ENCODE assay signal across 9 cellular contexts in genomic region chr7:121872831-121873764, GRCh38. TPM values are rescaled to one million over a fixed set of nuclear protein-coding genes. Genes with fewer than 3 reads are reported as not detected.
DNase-seq lines count a peak whose midpoint lies in the region; ATAC-seq and TF ChIP-seq lines count a peak whose summit lies in the region.
"Had no signal": no experiment of that assay in that cellular context is flagged by ENCODE, and none has a peak within 500 bp of the region (broad histone marks: within the 10 kb centered on the region; RNA-seq: fewer than 3 reads in every experiment).

PTPRZ1 (plus strand) TSS chr7:121873161; CDS start chr7:121873500, 339 bp downstream.

- CTCF ChIA-PET in activated naive CD4-positive, alpha-beta T cell treated with anti-CD3 and anti-CD28 coated beads, Interleukin-2, amount 10 ng/mL, durations not matched to agents 7 days and 5 days (lab: Charles Lee) = interaction anchor here (1.0 kb wide), 1 partner anchor 121 kb away, joined by 4 read pairs; no protein-coding TSS in a partner anchor

- H3K4me3 ChIP-seq in esophagus squamous epithelium = peak within 1 kb of the TSS; percentile 61 to 74 (median 70)
- peak within 1 kb of the TSS; percentile 51 to 58 for H3K4me3 ChIP-seq in muscle layer of colon (ENCODE audit: low read depth in 1 of 2, low read length in 2 of 2)
- H3K4me3 ChIP-seq in vagina = peak within 1 kb of the TSS; percentile 58

- H3K27me3 ChIP-seq in esophagus squamous epithelium (peaks cover 0 to 14% (median 0%) of the 10 kb centered on the region in 4 donors), muscle layer of colon (ENCODE audit: control insufficient read depth in 1 of 2, insufficient read depth in 2 of 2, low read length in 2 of 2) (peaks cover 0 to 24% of the 10 kb centered on the region in 2 donors), vagina (no peaks in the 10 kb centered on the region)

- H3K27ac ChIP-seq in esophagus squamous epithelium (peak within 1 kb of the TSS; percentile 41 to 84 (median 76)), muscle layer of colon (ENCODE audit: low read depth, low read length) (no peak within 1 kb of the TSS), vagina (no peak within 1 kb of the TSS)

- no peak for DNase-seq in activated naive CD4-positive, alpha-beta T cell treated with anti-CD3 and anti-CD28 coated beads, Interleukin-2, amount 10 ng/mL, durations not matched to agents 7 days and 5 days
- no peak for DNase-seq in activated naive CD4-positive, alpha-beta T cell treated with anti-CD3 and anti-CD28 coated beads, Interleukin-2, amount 50 U/mL, for 72 hours (ENCODE audit: low spot score in 2 of 2)
- DNase-seq in RPMI7951 (ENCODE audit: low read depth) (peak; percentile 28), esophagus squamous epithelium (lab: John Stamatoyannopoulos, UW) (no peak), vagina (ENCODE audit: extremely low spot score in 2 of 2) (no peak), dedifferentiated amniotic fluid mesenchymal stem cell (ENCODE audit: extremely low spot score) (no peak)
- no peak for DNase-seq in central memory CD4-positive, alpha-beta T cell

- H3K27me3 Mint-ChIP-seq in activated naive CD4-positive, alpha-beta T cell treated with anti-CD3 and anti-CD28 coated beads, Interleukin-2, amount 10 ng/mL, durations not matched to agents 7 days and 5 days = peaks cover 24% of the 10 kb centered on the region

- no peaks in the 10 kb centered on the region for H3K36me3 Mint-ChIP-seq in activated naive CD4-positive, alpha-beta T cell treated with anti-CD3 and anti-CD28 coated beads, Interleukin-2, amount 10 ng/mL, durations not matched to agents 7 days and 5 days
- peaks cover 6 to 14% of the 10 kb centered on the region in 2 donors for H3K36me3 Mint-ChIP-seq in activated naive CD4-positive, alpha-beta T cell treated with anti-CD3 and anti-CD28 coated beads, Interleukin-2, amount 50 U/mL, for 72 hours
- H3K36me3 Mint-ChIP-seq: activated naive CD4-positive, alpha-beta T cell treated with anti-CD3 and anti-CD28 coated beads, Interleukin-2, amount 50 U/mL, for 24 hours had no signal

- no peaks in the 10 kb centered on the region for H3K9me3 Mint-ChIP-seq in activated naive CD4-positive, alpha-beta T cell treated with anti-CD3 and anti-CD28 coated beads, Interleukin-2, amount 10 ng/mL, durations not matched to agents 7 days and 5 days
- peaks cover 4 to 5% of the 10 kb centered on the region in 2 donors for H3K9me3 Mint-ChIP-seq in activated naive CD4-positive, alpha-beta T cell treated with anti-CD3 and anti-CD28 coated beads, Interleukin-2, amount 50 U/mL, for 72 hours
- H3K9me3 Mint-ChIP-seq: activated naive CD4-positive, alpha-beta T cell treated with anti-CD3 and anti-CD28 coated beads, Interleukin-2, amount 50 U/mL, for 24 hours had no signal

- intact Hi-C loops in esophagus squamous epithelium (cut with DNase I) (no loop called here), vagina (cut with DNase I) (no loop called here)

- ATAC-seq in activated naive CD4-positive, alpha-beta T cell treated with anti-CD3 and anti-CD28 coated beads, Interleukin-2, amount 50 U/mL, for 72 hours = no peak

- peak within 1 kb of the TSS; percentile 5 for H3K4me3 Mint-ChIP-seq in activated naive CD4-positive, alpha-beta T cell treated with anti-CD3 and anti-CD28 coated beads, Interleukin-2, amount 10 ng/mL, durations not matched to agents 7 days and 5 days
- H3K4me3 Mint-ChIP-seq: activated naive CD4-positive, alpha-beta T cell treated with anti-CD3 and anti-CD28 coated beads, Interleukin-2, amount 50 U/mL, for 24 hours had no signal

- no peak within 1 kb of the TSS for H3K9ac ChIP-seq in muscle layer of colon (ENCODE audit: low read length)

- H3K9me3 ChIP-seq in esophagus squamous epithelium (no peaks in the 10 kb centered on the region), muscle layer of colon (ENCODE audit: low read length) (no peaks in the 10 kb centered on the region), vagina (no peaks in the 10 kb centered on the region)

- TF ChIP-seq POLR2A in esophagus squamous epithelium (IDR thresholded peaks at IDR 0.05) = peak in 1 of 4 donors; percentile 24
- TF ChIP-seq POLR2A in vagina (IDR thresholded peaks at IDR 0.05) = no peak

- no peak within 1 kb of the TSS for H3K27ac Mint-ChIP-seq in activated naive CD4-positive, alpha-beta T cell treated with anti-CD3 and anti-CD28 coated beads, Interleukin-2, amount 10 ng/mL, durations not matched to agents 7 days and 5 days
- no peak within 1 kb of the TSS for H3K27ac Mint-ChIP-seq in activated naive CD4-positive, alpha-beta T cell treated with anti-CD3 and anti-CD28 coated beads, Interleukin-2, amount 50 U/mL, for 72 hours
- H3K27ac Mint-ChIP-seq: activated naive CD4-positive, alpha-beta T cell treated with anti-CD3 and anti-CD28 coated beads, Interleukin-2, amount 50 U/mL, for 24 hours had no signal

- peaks cover 3% of the 10 kb centered on the region for H3K4me1 Mint-ChIP-seq in activated naive CD4-positive, alpha-beta T cell treated with anti-CD3 and anti-CD28 coated beads, Interleukin-2, amount 10 ng/mL, durations not matched to agents 7 days and 5 days

- H3K4me1 ChIP-seq in esophagus squamous epithelium (peaks cover 0 to 46% (median 0%) of the 10 kb centered on the region in 3 donors), muscle layer of colon (ENCODE audit: insufficient read depth, low read length) (no peaks in the 10 kb centered on the region), vagina (no peaks in the 10 kb centered on the region)

- 0 to 10% methylated on average over 24 to 25 of the region's 85 CpGs for WGBS in esophagus squamous epithelium, 2 donors

- TF ChIP-seq CTCF in esophagus squamous epithelium (IDR thresholded peaks at IDR 0.05) (no peak), vagina (IDR thresholded peaks at IDR 0.05) (no peak)

- H3K36me3 ChIP-seq in esophagus squamous epithelium (no peaks in the 10 kb centered on the region), muscle layer of colon (ENCODE audit: insufficient read depth, low read length) (no peaks in the 10 kb centered on the region), vagina (no peaks in the 10 kb centered on the region)

RNA-seq across cellular contexts. Expression of gene PTPRZ1, which starts in this region (rescaled TPM):
- not detected for total RNA-seq in activated naive CD4-positive, alpha-beta T cell treated with anti-CD3 and anti-CD28 coated beads, Interleukin-2, amount 50 U/mL, for 72 hours
- 4.6 and 10.0 TPM in 2 replicates for total RNA-seq in RPMI7951 (2014; rRNA removed; shearing (Covaris generic))
- total RNA-seq in esophagus squamous epithelium = 10 to 100 TPM; 11.0 to 58.4 (median 44.9) TPM
- 8.1 TPM for total RNA-seq in vagina

Comparison
In these comparisons a context has a peak if more than half of its experiments do, and no peak if none do; other contexts are left out.
1. H3K27ac ChIP-seq: peak in esophagus squamous epithelium (4 of 4); none in muscle layer of colon (single experiment) and vagina (single experiment).
2. Peak in every context shown above with its lines, with median percentiles within 50 percentile points of each other: H3K4me3 ChIP-seq.